Comparison of ENCODE assay signal across 10 cellular contexts in genomic region chr6:155628315-155628714, GRCh38.
DNase-seq lines count a peak whose midpoint lies in the region; ATAC-seq and TF ChIP-seq lines count a peak whose summit lies in the region.
"Had no signal": no experiment of that assay in that cellular context is flagged by ENCODE, and none has a peak within 500 bp of the region (broad histone marks: within the 10 kb centered on the region; RNA-seq: fewer than 3 reads in every experiment).

No MANE protein-coding gene starts in this region.

- peak; percentile 75 for DNase-seq in activated effector memory CD4-positive, alpha-beta T cell treated with anti-CD3 and anti-CD28 coated beads, Interleukin-2, amount 50 U/mL, for 16 hours
- no peak for DNase-seq in activated effector memory CD4-positive, alpha-beta T cell treated with Interleukin-2 at 50 U/mL for 16 hours
- peak; percentile 76 to 79 for DNase-seq in activated T-cell treated with anti-CD3 and anti-CD28 coated beads, Interleukin-2, amount 50 U/mL, for 72 hours
- DNase-seq in immature natural killer cell = no peak
- no peak for DNase-seq in esophagus squamous epithelium (lab: John Stamatoyannopoulos, UW)
- DNase-seq in mesenteric fat pad (ENCODE audit: low spot score) = no peak

- H3K27me3 ChIP-seq in esophagus squamous epithelium = no peaks in the 10 kb centered on the region
- H3K27me3 ChIP-seq: vagina had no signal

- H3K4me3 ChIP-seq in esophagus squamous epithelium = no peak overlapping the region
- H3K4me3 ChIP-seq: vagina had no signal

- H3K4me1 ChIP-seq in esophagus squamous epithelium = no peaks in the 10 kb centered on the region
- H3K4me1 ChIP-seq: vagina had no signal

- no peaks in the 10 kb centered on the region for H3K27me3 Mint-ChIP-seq in activated T-cell treated with anti-CD3 and anti-CD28 coated beads, Interleukin-2, amount 50 U/mL, for 72 hours (ENCODE audit: low read depth)
- peaks cover 3% of the 10 kb centered on the region for H3K27me3 Mint-ChIP-seq in stimulated activated naive CD8-positive, alpha-beta T cell treated with anti-CD3 and anti-CD28 coated beads, Interleukin-15, Interleukin-2, amounts not matched to agents 100 ng/mL and 50 ng/mL, for 24 hours
- H3K27me3 Mint-ChIP-seq in immature natural killer cell (ENCODE audit: low read depth in 3 of 3) = peaks cover 0 to 4% (median 0%) of the 10 kb centered on the region in 3 donors

- H3K9me3 ChIP-seq in esophagus squamous epithelium = no peaks in the 10 kb centered on the region
- H3K9me3 ChIP-seq: vagina had no signal

- H3K4me3 Mint-ChIP-seq in activated T-cell treated with anti-CD3 and anti-CD28 coated beads, Interleukin-2, amount 50 U/mL, for 72 hours = peak overlapping the region; percentile 70 to 71
- no peak overlapping the region for H3K4me3 Mint-ChIP-seq in stimulated activated naive CD8-positive, alpha-beta T cell treated with anti-CD3 and anti-CD28 coated beads, Interleukin-15, Interleukin-2, amounts not matched to agents 100 ng/mL and 50 ng/mL, for 24 hours
- H3K4me3 Mint-ChIP-seq in immature natural killer cell = no peak overlapping the region

- intact Hi-C loops in esophagus squamous epithelium (cut with DNase I) = no loop called here

- H3K27ac ChIP-seq in esophagus squamous epithelium = no peak overlapping the region
- H3K27ac ChIP-seq: KMS-11, vagina had no signal

- TF ChIP-seq CTCF in esophagus squamous epithelium (IDR thresholded peaks at IDR 0.05) = no peak

- H3K9me3 Mint-ChIP-seq in activated T-cell treated with anti-CD3 and anti-CD28 coated beads, Interleukin-2, amount 50 U/mL, for 72 hours = peaks cover 1 to 13% of the 10 kb centered on the region in 2 donors
- H3K9me3 Mint-ChIP-seq in stimulated activated naive CD8-positive, alpha-beta T cell treated with anti-CD3 and anti-CD28 coated beads, Interleukin-15, Interleukin-2, amounts not matched to agents 100 ng/mL and 50 ng/mL, for 24 hours = peaks cover 8% of the 10 kb centered on the region
- peaks cover 0 to 14% (median 3%) of the 10 kb centered on the region in 6 donors for H3K9me3 Mint-ChIP-seq in immature natural killer cell

- no peak for TF ChIP-seq POLR2A in esophagus squamous epithelium (IDR thresholded peaks at IDR 0.05)

- ATAC-seq in HG02973 (IDR thresholded peaks at IDR 0.05; ENCODE audit: unreplicated experiment) = peak; percentile 93
- peak; percentile 95 to 97 for ATAC-seq in activated T-cell treated with anti-CD3 and anti-CD28 coated beads, Interleukin-2, amount 50 U/mL, for 72 hours (replicated peaks in 1 of 2)

- 65 to 83% methylated on average over 7 of the region's 7 CpGs for WGBS in esophagus squamous epithelium, 2 donors

- peaks cover 31% of the 10 kb centered on the region for H3K4me1 Mint-ChIP-seq in activated T-cell treated with anti-CD3 and anti-CD28 coated beads, Interleukin-2, amount 50 U/mL, for 72 hours (ENCODE audit: low read depth)
- H3K4me1 Mint-ChIP-seq in stimulated activated naive CD8-positive, alpha-beta T cell treated with anti-CD3 and anti-CD28 coated beads, Interleukin-15, Interleukin-2, amounts not matched to agents 100 ng/mL and 50 ng/mL, for 24 hours (ENCODE audit: low read depth) = no peaks in the 10 kb centered on the region
- H3K4me1 Mint-ChIP-seq in immature natural killer cell = no peaks in the 10 kb centered on the region

- peak overlapping the region; percentile 96 for H3K27ac Mint-ChIP-seq in activated T-cell treated with anti-CD3 and anti-CD28 coated beads, Interleukin-2, amount 50 U/mL, for 72 hours
- H3K27ac Mint-ChIP-seq in stimulated activated naive CD8-positive, alpha-beta T cell treated with anti-CD3 and anti-CD28 coated beads, Interleukin-15, Interleukin-2, amounts not matched to agents 100 ng/mL and 50 ng/mL, for 24 hours = peak overlapping the region; percentile 72
- no peak overlapping the region for H3K27ac Mint-ChIP-seq in immature natural killer cell

- H3K36me3 ChIP-seq in esophagus squamous epithelium = no peaks in the 10 kb centered on the region
- H3K36me3 ChIP-seq: vagina had no signal

- H3K36me3 Mint-ChIP-seq in activated T-cell treated with anti-CD3 and anti-CD28 coated beads, Interleukin-2, amount 50 U/mL, for 72 hours (ENCODE audit: insufficient read depth in 2 of 2) = peaks cover 3 to 12% of the 10 kb centered on the region in 2 donors
- H3K36me3 Mint-ChIP-seq in stimulated activated naive CD8-positive, alpha-beta T cell treated with anti-CD3 and anti-CD28 coated beads, Interleukin-15, Interleukin-2, amounts not matched to agents 100 ng/mL and 50 ng/mL, for 24 hours (ENCODE audit: low read depth) = no peaks in the 10 kb centered on the region
- H3K36me3 Mint-ChIP-seq in immature natural killer cell = no peaks in the 10 kb centered on the region

Comparison
In these comparisons a context has a peak if more than half of its experiments do, and no peak if none do; other contexts are left out.
1. DNase-seq: peak in activated effector memory CD4-positive, alpha-beta T cell treated with anti-CD3 and anti-CD28 coated beads, Interleukin-2, amount 50 U/mL, for 16 hours (single experiment) and activated T-cell treated with anti-CD3 and anti-CD28 coated beads, Interleukin-2, amount 50 U/mL, for 72 hours (2 of 2); none in activated effector memory CD4-positive, alpha-beta T cell treated with Interleukin-2 at 50 U/mL for 16 hours (single experiment), immature natural killer cell (0 of 3), esophagus squamous epithelium (single experiment) and mesenteric fat pad (single experiment).
2. H3K27ac Mint-ChIP-seq: peak in activated T-cell treated with anti-CD3 and anti-CD28 coated beads, Interleukin-2, amount 50 U/mL, for 72 hours (single experiment) and stimulated activated naive CD8-positive, alpha-beta T cell treated with anti-CD3 and anti-CD28 coated beads, Interleukin-15, Interleukin-2, amounts not matched to agents 100 ng/mL and 50 ng/mL, for 24 hours (single experiment); none in immature natural killer cell (0 of 6).
3. H3K4me3 Mint-ChIP-seq: peak in activated T-cell treated with anti-CD3 and anti-CD28 coated beads, Interleukin-2, amount 50 U/mL, for 72 hours (2 of 2); none in stimulated activated naive CD8-positive, alpha-beta T cell treated with anti-CD3 and anti-CD28 coated beads, Interleukin-15, Interleukin-2, amounts not matched to agents 100 ng/mL and 50 ng/mL, for 24 hours (single experiment) and immature natural killer cell (0 of 5).